Comparison of ENCODE assay signal across 9 cellular contexts in genomic region chr18:77103181-77103875, GRCh38. TPM values are rescaled to one million over a fixed set of nuclear protein-coding genes. Genes with fewer than 3 reads are reported as not detected.
DNase-seq lines count a peak whose midpoint lies in the region; ATAC-seq and TF ChIP-seq lines count a peak whose summit lies in the region.
"Had no signal": no experiment of that assay in that cellular context is flagged by ENCODE, and none has a peak within 500 bp of the region (broad histone marks: within the 10 kb centered on the region; RNA-seq: fewer than 3 reads in every experiment).

No MANE protein-coding gene starts in this region.

- peak overlapping the region in 11 of 12 donors; percentile 43 to 95 (median 72) for H3K27ac ChIP-seq in heart left ventricle

- DNase-seq in HCEC 1CT (peak; percentile 35), heart left ventricle (no peak), GM10266 (ENCODE audit: extremely low spot score) (no peak)
- peak; percentile 44 for DNase-seq in activated CD8-positive, alpha-beta memory T cell treated with anti-CD3 and anti-CD28 coated beads, Interleukin-2, amount 50 U/mL, for 48 hours
- DNase-seq in stimulated activated effector memory CD8-positive, alpha-beta T cell treated with anti-CD3 and anti-CD28 coated beads, Interleukin-12 subunit alpha, Interleukin-12 subunit beta, amount 100 ng/mL, for 72 hours (ENCODE audit: low spot score in 2 of 2), result no peak
- DNase-seq: NCI-H2081 had no signal

- peaks cover 3% of the 10 kb centered on the region for H3K9me3 Mint-ChIP-seq in stimulated activated effector memory CD8-positive, alpha-beta T cell treated with anti-CD3 and anti-CD28 coated beads, Interleukin-12 subunit alpha, Interleukin-12 subunit beta, amount 100 ng/mL, for 72 hours

- no peak overlapping the region for H3K4me3 ChIP-seq in heart left ventricle

- peak overlapping the region; percentile 36 for H3K27ac Mint-ChIP-seq in stimulated activated effector memory CD8-positive, alpha-beta T cell treated with anti-CD3 and anti-CD28 coated beads, Interleukin-12 subunit alpha, Interleukin-12 subunit beta, amount 100 ng/mL, for 72 hours

- TF ChIP-seq POLR2A in heart left ventricle (IDR thresholded peaks at IDR 0.05), result no peak

- WGBS in heart left ventricle, 4 donors, result 71 to 87% (median 78%) methylated on average over 16 of the region's 16 CpGs

- peaks cover 92% of the 10 kb centered on the region for H3K4me1 Mint-ChIP-seq in stimulated activated effector memory CD8-positive, alpha-beta T cell treated with anti-CD3 and anti-CD28 coated beads, Interleukin-12 subunit alpha, Interleukin-12 subunit beta, amount 100 ng/mL, for 72 hours

- H3K36me3 Mint-ChIP-seq in stimulated activated effector memory CD8-positive, alpha-beta T cell treated with anti-CD3 and anti-CD28 coated beads, Interleukin-12 subunit alpha, Interleukin-12 subunit beta, amount 100 ng/mL, for 72 hours, result peaks cover 83% of the 10 kb centered on the region

- TF ChIP-seq CTCF in heart left ventricle (IDR thresholded peaks at IDR 0.05) (no peak), GM10266 (IDR thresholded peaks at IDR 0.05; ENCODE audit: control insufficient read depth, insufficient read depth, low read depth, missing control alignments) (no peak)

- H3K9me3 ChIP-seq in heart left ventricle, result no peaks in the 10 kb centered on the region

- H3K4me1 ChIP-seq in heart left ventricle, result peaks cover 0 to 99% (median 60%) of the 10 kb centered on the region in 12 donors

- peak in 3 of 4 donors; percentile 45 to 57 (median 45) for ATAC-seq in heart left ventricle
- ATAC-seq in stimulated activated effector memory CD8-positive, alpha-beta T cell treated with anti-CD3 and anti-CD28 coated beads, Interleukin-12 subunit alpha, Interleukin-12 subunit beta, amount 100 ng/mL, for 72 hours, result no peak
- ATAC-seq in GM21825 (IDR thresholded peaks at IDR 0.05; ENCODE audit: unreplicated experiment), result no peak
- ATAC-seq in HG03457 (IDR thresholded peaks at IDR 0.05; ENCODE audit: unreplicated experiment), result no peak
- ATAC-seq in HG03469 (IDR thresholded peaks at IDR 0.05; ENCODE audit: unreplicated experiment), result no peak

- intact Hi-C loops in heart left ventricle (cut with DNase I), result no loop called here

- H3K36me3 ChIP-seq in heart left ventricle, result peaks cover 0 to 14% (median 0%) of the 10 kb centered on the region in 9 donors

- H3K4me3 Mint-ChIP-seq in stimulated activated effector memory CD8-positive, alpha-beta T cell treated with anti-CD3 and anti-CD28 coated beads, Interleukin-12 subunit alpha, Interleukin-12 subunit beta, amount 100 ng/mL, for 72 hours, result peak overlapping the region; percentile 59

- H3K27me3 ChIP-seq in heart left ventricle, result no peaks in the 10 kb centered on the region

RNA-seq across cellular contexts. Expression of gene MBP, which starts 29.3 kb away (rescaled TPM):
- 10 to 100 TPM; 15.8 to 93.0 (median 38.8) TPM for total RNA-seq in heart left ventricle
- 10 to 100 TPM in 1 of 2 donors, 1 to 10 TPM in 1; 7.7 to 11.3 TPM for polyA plus RNA-seq in heart left ventricle

Comparison
In these comparisons a context has a peak if more than half of its experiments do, and no peak if none do; other contexts are left out.
1. DNase-seq: peak in HCEC 1CT (single experiment) and activated CD8-positive, alpha-beta memory T cell treated with anti-CD3 and anti-CD28 coated beads, Interleukin-2, amount 50 U/mL, for 48 hours (single experiment); none in heart left ventricle (0 of 5), stimulated activated effector memory CD8-positive, alpha-beta T cell treated with anti-CD3 and anti-CD28 coated beads, Interleukin-12 subunit alpha, Interleukin-12 subunit beta, amount 100 ng/mL, for 72 hours (0 of 2) and GM10266 (single experiment).
2. ATAC-seq: peak in heart left ventricle (3 of 4); none in stimulated activated effector memory CD8-positive, alpha-beta T cell treated with anti-CD3 and anti-CD28 coated beads, Interleukin-12 subunit alpha, Interleukin-12 subunit beta, amount 100 ng/mL, for 72 hours (single experiment), GM21825 (single experiment), HG03457 (single experiment) and HG03469 (single experiment).